In the genomic region with DNA sequence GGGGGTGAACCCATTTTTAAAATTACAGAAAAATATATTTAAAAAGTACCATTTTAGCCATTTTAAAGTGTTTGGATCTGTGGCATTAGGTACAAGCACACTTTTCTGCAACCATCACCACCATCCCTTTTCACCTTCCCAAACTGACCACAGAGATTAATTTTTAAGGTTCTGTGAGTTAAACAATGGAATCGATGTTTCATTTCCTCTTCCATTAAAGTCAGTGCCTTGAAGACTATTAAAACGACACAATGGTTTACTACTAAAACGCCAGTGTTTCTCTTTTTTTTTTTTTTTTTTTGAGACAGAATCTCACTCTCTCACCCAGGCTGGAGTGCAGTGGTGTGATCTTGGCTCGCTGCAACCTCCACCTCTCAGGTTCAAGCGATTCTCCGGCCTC, we compare ENCODE assay signal across 1 cellular context.
A peak's percentile ranks its signal among the peaks of the same experiment; 100 is the strongest.
TF ChIP-seq lines count a peak whose summit lies in the region.

No MANE protein-coding gene starts in this region.

TF ChIP-seq in GM12878, 131 proteins besides CTCF, POLR2A, EP300 and RAD21 (continued from another document):
- TF ChIP-seq, protein P1, sequence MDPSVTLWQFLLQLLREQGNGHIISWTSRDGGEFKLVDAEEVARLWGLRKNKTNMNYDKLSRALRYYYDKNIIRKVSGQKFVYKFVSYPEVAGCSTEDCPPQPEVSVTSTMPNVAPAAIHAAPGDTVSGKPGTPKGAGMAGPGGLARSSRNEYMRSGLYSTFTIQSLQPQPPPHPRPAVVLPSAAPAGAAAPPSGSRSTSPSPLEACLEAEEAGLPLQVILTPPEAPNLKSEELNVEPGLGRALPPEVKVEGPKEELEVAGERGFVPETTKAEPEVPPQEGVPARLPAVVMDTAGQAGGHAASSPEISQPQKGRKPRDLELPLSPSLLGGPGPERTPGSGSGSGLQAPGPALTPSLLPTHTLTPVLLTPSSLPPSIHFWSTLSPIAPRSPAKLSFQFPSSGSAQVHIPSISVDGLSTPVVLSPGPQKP (IDR thresholded peaks at IDR 0.05; ENCODE audit: low read depth, low read length) = no peak
- TF ChIP-seq ZNF384 (IDR thresholded peaks at IDR 0.05; ENCODE audit: borderline replicate concordance, low read depth, low read length) (peak; percentile 6; the same call in 1 of the 2 replicates), HCFC1 (IDR thresholded peaks at IDR 0.05; ENCODE audit: low read length) (no peak), SMC3 (IDR thresholded peaks at IDR 0.05; ENCODE audit: borderline replicate concordance, low read length) (no peak), POLR2AphosphoS5 (IDR thresholded peaks at IDR 0.05; ENCODE audit: low read length) (no peak), YBX1 (IDR thresholded peaks at IDR 0.05) (no peak), GABPA (IDR thresholded peaks at IDR 0.05; ENCODE audit: low read depth) (no peak)
